In genomic region chr9:34343605-34344004, GRCh38 we compare ENCODE assay signal across 21 cellular contexts. TPM values are rescaled to one million over a fixed set of nuclear protein-coding genes. Genes with fewer than 3 reads are reported as not detected.
A peak's percentile ranks its signal among the peaks of the same experiment; 100 is the strongest.
DNase-seq lines count a peak whose midpoint lies in the region; ATAC-seq and TF ChIP-seq lines count a peak whose summit lies in the region.
"Had no signal": no experiment of that assay in that cellular context is flagged by ENCODE, and none has a peak within 500 bp of the region (broad histone marks: within the 10 kb centered on the region; RNA-seq: fewer than 3 reads in every experiment).

No MANE protein-coding gene starts in this region.

- no peaks in the 10 kb centered on the region for H3K9me3 Mint-ChIP-seq in Caco-2 (ENCODE audit: unreplicated experiment)
- no peaks in the 10 kb centered on the region for H3K9me3 Mint-ChIP-seq in CD14-positive monocyte
- H3K9me3 Mint-ChIP-seq: activated naive CD4-positive, alpha-beta T cell treated with anti-CD3 and anti-CD28 coated beads for 36 hours; activated T-cell treated with anti-CD3 and anti-CD28 coated beads, Interleukin-2, amount 50 U/mL, for 4 hours; IgD-negative memory B cell; stimulated activated naive CD8-positive, alpha-beta T cell treated with anti-CD3 and anti-CD28 coated beads, Interleukin-15, Interleukin-2, amounts not matched to agents 100 ng/mL and 50 ng/mL, for 24 hours had no signal

- CTCF ChIA-PET in Caco-2 (lab: Charles Lee) = interaction anchor here (0.6 to 1.0 kb wide), 2 partner anchors 22 to 31 kb away, joined by 3 read pairs; no protein-coding TSS in a partner anchor

- TF ChIP-seq POLR2A in gastroesophageal sphincter (IDR thresholded peaks at IDR 0.05) = no peak

- intact Hi-C loops in ascending aorta (cut with DNase I) = no loop called here
- intact Hi-C loops in Caco-2 (cut with micrococcal nuclease; ENCODE audit: unreplicated experiment) = loop anchor here (2.0 kb wide), 1 partner anchor 31 kb away; no protein-coding TSS in a partner anchor
- intact Hi-C loops in CD14-positive monocyte (cut with micrococcal nuclease) = no loop called here

- peaks cover 13% of the 10 kb centered on the region for H3K4me1 Mint-ChIP-seq in Caco-2 (ENCODE audit: low read depth, unreplicated experiment)
- H3K4me1 Mint-ChIP-seq in CD14-positive monocyte = peaks cover 6% of the 10 kb centered on the region

- H3K27ac ChIP-seq in ascending aorta (peak overlapping the region; percentile 83 to 87), gastroesophageal sphincter (peak overlapping the region; percentile 53 to 81 (median 64)), mesenchymal stem cell (ENCODE audit: low read length, poor library complexity, severe bottlenecking) (no peak overlapping the region), subcutaneous abdominal adipose tissue (ENCODE audit: low read depth, low read length) (peak overlapping the region; percentile 86)
- H3K27ac ChIP-seq: SJSA1 had no signal

- no peak overlapping the region for H2AFZ ChIP-seq in mesenchymal stem cell (ENCODE audit: low read depth, low read length)

- no peak for TF ChIP-seq CTCF in ascending aorta (IDR thresholded peaks at IDR 0.05)
- TF ChIP-seq CTCF in gastroesophageal sphincter (IDR thresholded peaks at IDR 0.05) = no peak
- no peak for TF ChIP-seq CTCF in Caco-2 (IDR thresholded peaks at IDR 0.05; ENCODE audit: insufficient read depth in 1 of 2, low read depth in 1 of 2, low read length in 1 of 2, severe bottlenecking in 1 of 2, unreplicated experiment in 1 of 2)
- no peak for TF ChIP-seq CTCF in CD14-positive monocyte (IDR thresholded peaks at IDR 0.05)

- H3K27ac Mint-ChIP-seq in Caco-2 (ENCODE audit: unreplicated experiment) (no peak overlapping the region), CD14-positive monocyte (peak overlapping the region in 1 of 7 donors; percentile 54)
- H3K27ac Mint-ChIP-seq: activated naive CD4-positive, alpha-beta T cell treated with anti-CD3 and anti-CD28 coated beads for 36 hours; IgD-negative memory B cell; stimulated activated naive CD8-positive, alpha-beta T cell treated with anti-CD3 and anti-CD28 coated beads, Interleukin-15, Interleukin-2, amounts not matched to agents 100 ng/mL and 50 ng/mL, for 24 hours had no signal

- H3K4me1 ChIP-seq in ascending aorta = peaks cover 24 to 51% of the 10 kb centered on the region in 2 donors
- H3K4me1 ChIP-seq in gastroesophageal sphincter = peaks cover 6 to 70% (median 7%) of the 10 kb centered on the region in 3 donors
- peaks cover 2% of the 10 kb centered on the region for H3K4me1 ChIP-seq in mesenchymal stem cell (ENCODE audit: control insufficient read depth, insufficient read depth, low read depth, low read length)
- peaks cover 8 to 66% (median 64%) of the 10 kb centered on the region in 5 donors for H3K4me1 ChIP-seq in subcutaneous abdominal adipose tissue (ENCODE audit: control insufficient read depth in 5 of 5, insufficient read depth in 5 of 5, low read length in 5 of 5)
- H3K4me1 ChIP-seq in Caco-2 = peaks cover 18% of the 10 kb centered on the region
- H3K4me1 ChIP-seq: prostate gland, SJSA1 had no signal

- no peak overlapping the region for H3K18ac ChIP-seq in mesenchymal stem cell (ENCODE audit: low read depth in 1 of 2, low read length in 2 of 2)

- H3K4me3 ChIP-seq in ascending aorta = no peak overlapping the region
- H3K4me3 ChIP-seq in gastroesophageal sphincter = no peak overlapping the region
- H3K4me3 ChIP-seq in mesenchymal stem cell (ENCODE audit: insufficient read depth in 1 of 2, low read depth in 1 of 2, low read length in 2 of 2) = no peak overlapping the region
- H3K4me3 ChIP-seq in subcutaneous abdominal adipose tissue (ENCODE audit: low read depth in 1 of 5, low read length in 5 of 5) = peak overlapping the region in 1 of 5 donors; percentile 22
- H3K4me3 ChIP-seq in Caco-2 (ENCODE audit: low read depth, low read length) = no peak overlapping the region
- H3K4me3 ChIP-seq: prostate gland, SJSA1 had no signal

- no peak overlapping the region for H2BK12ac ChIP-seq in mesenchymal stem cell (ENCODE audit: low read length in 2 of 2)

- H3K36me3 Mint-ChIP-seq in Caco-2 (ENCODE audit: insufficient read depth, unreplicated experiment) (peaks cover 5% of the 10 kb centered on the region), CD14-positive monocyte (peaks cover 49 to 78% of the 10 kb centered on the region in 2 donors)

- H3K36me3 ChIP-seq in ascending aorta (peaks cover 5 to 25% of the 10 kb centered on the region in 2 donors), gastroesophageal sphincter (peaks cover 0 to 53% of the 10 kb centered on the region in 2 donors), mesenchymal stem cell (ENCODE audit: control insufficient read depth in 1 of 2, insufficient read depth in 2 of 2, low read depth in 1 of 2, low read length in 2 of 2) (peaks cover 33 to 43% of the 10 kb centered on the region in 2 experiments), subcutaneous abdominal adipose tissue (ENCODE audit: control insufficient read depth in 5 of 5, insufficient read depth in 5 of 5, low read length in 5 of 5) (peaks cover 0 to 32% (median 25%) of the 10 kb centered on the region in 5 donors), Caco-2 (ENCODE audit: control insufficient read depth, insufficient read depth, low read length) (no peaks in the 10 kb centered on the region)
- H3K36me3 ChIP-seq: SJSA1 had no signal

- no peak overlapping the region for H4K8ac ChIP-seq in mesenchymal stem cell (ENCODE audit: low read length)

- H3K9ac ChIP-seq in mesenchymal stem cell (ENCODE audit: low read length) (peak overlapping the region; percentile 27), subcutaneous abdominal adipose tissue (ENCODE audit: low read length in 5 of 5) (peak overlapping the region in 1 of 5 donors; percentile 7)

- WGBS in gastroesophageal sphincter (ENCODE audit: low coverage in 1 of 2), 2 donors = 20 to 50% methylated on average over 1 of the region's 1 CpG
- WGBS in mesenchymal stem cell = no CpG with 5 or more reads among the region's 1 CpG

- H2AK5ac ChIP-seq in mesenchymal stem cell (ENCODE audit: low read length, severe bottlenecking) = no peak overlapping the region

- H3K27me3 ChIP-seq in ascending aorta (no peaks in the 10 kb centered on the region), gastroesophageal sphincter (no peaks in the 10 kb centered on the region), mesenchymal stem cell (ENCODE audit: control insufficient read depth in 1 of 2, insufficient read depth in 1 of 2, low read length in 2 of 2) (no peaks in the 10 kb centered on the region), subcutaneous abdominal adipose tissue (ENCODE audit: control insufficient read depth in 5 of 5, insufficient read depth in 4 of 5, low read length in 5 of 5) (no peaks in the 10 kb centered on the region), Caco-2 (replicated peaks; ENCODE audit: control insufficient read depth, insufficient read depth, low read length) (no peaks in the 10 kb centered on the region)
- H3K27me3 ChIP-seq: SJSA1 had no signal

- no peak overlapping the region for H2BK5ac ChIP-seq in mesenchymal stem cell (ENCODE audit: low read depth, low read length, poor library complexity, severe bottlenecking)

- H3K23ac ChIP-seq in mesenchymal stem cell (ENCODE audit: low read length in 2 of 2) = no peak overlapping the region

- DNase-seq in ascending aorta (ENCODE audit: low spot score in 2 of 2) (no peak), mesenchymal stem cell (no peak), Caco-2 (no peak), NCI-H774 (lab: John Stamatoyannopoulos, UW) (no peak), CD14-positive monocyte (ENCODE audit: low spot score) (no peak)
- DNase-seq in activated T-cell treated with anti-CD3 and anti-CD28 coated beads, Interleukin-2, amount 50 U/mL, for 48 hours = no peak
- DNase-seq: activated CD4-positive, alpha-beta T cell treated with anti-CD3 and anti-CD28 coated beads for 1 hour; activated naive CD4-positive, alpha-beta T cell treated with anti-CD3 and anti-CD28 coated beads for 36 hours; activated T-cell treated with anti-CD3 and anti-CD28 coated beads, Interleukin-2, amount 50 U/mL, for 4 hours; effector memory CD4-positive, alpha-beta T cell; H7; NCI-H1105 treated with DMSO at 0.1 percent for 48 hours; NCI-H2029 treated with DMSO at 0.1 percent for 48 hours; T-helper 1 cell had no signal

- H3K79me1 ChIP-seq in mesenchymal stem cell (replicated peaks; ENCODE audit: low read length, poor library complexity, severe bottlenecking) = peaks cover 11% of the 10 kb centered on the region

- BruUV-seq in Caco-2 (replicated peaks; lab: Mats Ljungman, UMichigan) = no TSS peak

- no peak overlapping the region for H3K14ac ChIP-seq in mesenchymal stem cell (ENCODE audit: low read length in 2 of 2)

- H3K27me3 Mint-ChIP-seq in Caco-2 (ENCODE audit: insufficient read depth, unreplicated experiment) = no peaks in the 10 kb centered on the region
- no peaks in the 10 kb centered on the region for H3K27me3 Mint-ChIP-seq in CD14-positive monocyte (ENCODE audit: low read depth in 3 of 3)
- H3K27me3 Mint-ChIP-seq: IgD-negative memory B cell; stimulated activated naive CD8-positive, alpha-beta T cell treated with anti-CD3 and anti-CD28 coated beads, Interleukin-15, Interleukin-2, amounts not matched to agents 100 ng/mL and 50 ng/mL, for 24 hours had no signal

- no peak overlapping the region for H3K4ac ChIP-seq in mesenchymal stem cell (ENCODE audit: low read depth in 1 of 2, low read length in 2 of 2)

- POLR2A ChIA-PET in Caco-2 (lab: Charles Lee) = interaction anchor here (0.6 kb wide), 1 partner anchor 270 kb away, joined by 3 read pairs; no protein-coding TSS in a partner anchor

- peak; percentile 28 for TF ChIP-seq EP300 in gastroesophageal sphincter (IDR thresholded peaks at IDR 0.05)

- H3K4me3 Mint-ChIP-seq in Caco-2 (ENCODE audit: unreplicated experiment) (no peak overlapping the region), CD14-positive monocyte (no peak overlapping the region)
- H3K4me3 Mint-ChIP-seq: activated naive CD4-positive, alpha-beta T cell treated with anti-CD3 and anti-CD28 coated beads for 36 hours; activated T-cell treated with anti-CD3 and anti-CD28 coated beads, Interleukin-2, amount 50 U/mL, for 4 hours; IgD-negative memory B cell; stimulated activated naive CD8-positive, alpha-beta T cell treated with anti-CD3 and anti-CD28 coated beads, Interleukin-15, Interleukin-2, amounts not matched to agents 100 ng/mL and 50 ng/mL, for 24 hours had no signal

- H3K9me3 ChIP-seq in ascending aorta = no peaks in the 10 kb centered on the region
- H3K9me3 ChIP-seq in gastroesophageal sphincter = no peaks in the 10 kb centered on the region
- no peaks in the 10 kb centered on the region for H3K9me3 ChIP-seq in mesenchymal stem cell (ENCODE audit: control insufficient read depth, low read length)
- H3K9me3 ChIP-seq in subcutaneous abdominal adipose tissue (ENCODE audit: control insufficient read depth in 5 of 5, low read length in 5 of 5) = no peaks in the 10 kb centered on the region
- H3K9me3 ChIP-seq in Caco-2 = no peaks in the 10 kb centered on the region
- H3K9me3 ChIP-seq: prostate gland, SJSA1 had no signal

- no peak overlapping the region for H2BK120ac ChIP-seq in mesenchymal stem cell (ENCODE audit: low read depth, low read length)

- ATAC-seq in gastroesophageal sphincter = peak; percentile 16
- ATAC-seq: activated T-cell treated with anti-CD3 and anti-CD28 coated beads, Interleukin-2, amount 50 U/mL, for 4 hours; Panc1 had no signal

- H4K91ac ChIP-seq in mesenchymal stem cell (ENCODE audit: low read length) = no peak overlapping the region

- H2BK15ac ChIP-seq in mesenchymal stem cell (ENCODE audit: low read depth, poor library complexity, severe bottlenecking) = no peak overlapping the region

- no peak overlapping the region for H3K4me2 ChIP-seq in mesenchymal stem cell (ENCODE audit: low read length, poor library complexity, severe bottlenecking)

RNA-seq across cellular contexts. Expression of gene NUDT2, which starts 14.2 kb away (rescaled TPM):
- not detected for total RNA-seq in ascending aorta
- 10 to 100 TPM; 14.4 to 40.9 (median 26.0) TPM for total RNA-seq in gastroesophageal sphincter
- polyA plus RNA-seq in mesenchymal stem cell (2013, experiment 1 of 2) = 24.9 TPM
- 25.0 TPM for polyA plus RNA-seq in mesenchymal stem cell (2013, experiment 2 of 2)
- total RNA-seq in Caco-2 (2022) = 14.4 and 15.0 TPM in 2 replicates
- polyA plus RNA-seq in CD14-positive monocyte = 10 to 100 TPM; 24.4 to 56.9 TPM

RNA-seq across cellular contexts. Expression of gene KIF24, which starts 14.5 kb away (rescaled TPM):
- total RNA-seq in ascending aorta (0.21 TPM), gastroesophageal sphincter (1 to 10 TPM in 2 of 4 donors, under 1 TPM in 2; 0.54 to 2.2 (median 1.2) TPM), Caco-2 (2022) (3.9 and 4.4 TPM in 2 replicates)
- polyA plus RNA-seq in mesenchymal stem cell (2013, experiment 1 of 2) = 0.43 TPM
- polyA plus RNA-seq in mesenchymal stem cell (2013, experiment 2 of 2) = 0.45 TPM
- polyA plus RNA-seq in CD14-positive monocyte = under 1 TPM in 1 of 2 donors, not detected in 1; 0.31 TPM
- polyA plus RNA-seq: IgD-negative memory B cell had no signal

RNA-seq across cellular contexts. Expression of gene MYORG, which starts 33.1 kb away (rescaled TPM):
- total RNA-seq in ascending aorta (11.0 TPM), gastroesophageal sphincter (10 to 100 TPM in 3 of 4 donors, 1 to 10 TPM in 1; 4.3 to 33.7 (median 26.8) TPM), Caco-2 (2022) (33.4 and 37.3 TPM in 2 replicates)
- polyA plus RNA-seq in mesenchymal stem cell (2013, experiment 1 of 2) = 2.2 TPM
- 2.2 TPM for polyA plus RNA-seq in mesenchymal stem cell (2013, experiment 2 of 2)
- under 1 TPM in 1 of 2 donors, not detected in 1; 0.05 TPM for polyA plus RNA-seq in CD14-positive monocyte

Comparison
In these comparisons a context has a peak if more than half of its experiments do, and no peak if none do; other contexts are left out.
1. RNA of gene NUDT2, which starts 14.2 kb away (total RNA-seq): 14.4 to 40.9 TPM in gastroesophageal sphincter and 14.4 to 15.0 TPM in Caco-2; not detected in ascending aorta (single experiment); every median in the first group is over 10 times any median in the second.